In the genomic region with DNA sequence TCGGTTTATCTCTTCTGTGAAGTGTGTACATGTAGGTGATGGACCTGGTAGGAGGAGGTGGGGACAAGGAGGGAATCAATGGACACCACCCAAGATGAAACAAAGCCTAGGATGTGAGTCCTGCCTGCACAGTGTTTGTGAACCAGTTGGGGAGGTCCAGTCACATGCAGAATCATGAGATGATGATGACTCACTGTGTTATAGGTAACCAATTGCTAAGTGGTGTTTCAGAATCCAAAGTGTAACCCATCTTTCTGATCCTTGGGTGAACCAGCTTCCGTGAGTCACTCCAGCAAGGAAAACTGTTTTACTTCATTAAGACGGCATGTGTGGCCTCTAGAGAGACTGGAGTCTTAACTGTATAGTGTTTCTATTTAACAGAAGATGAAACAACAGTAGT, we compare ENCODE assay signal across 14 cellular contexts. TPM values are rescaled to one million over a fixed set of nuclear protein-coding genes. Genes with fewer than 3 reads are reported as not detected.
DNase-seq lines count a peak whose midpoint lies in the region; ATAC-seq and TF ChIP-seq lines count a peak whose summit lies in the region.
"Had no signal": no experiment of that assay in that cellular context is flagged by ENCODE, and none has a peak within 500 bp of the region (broad histone marks: within the 10 kb centered on the region; RNA-seq: fewer than 3 reads in every experiment).

No MANE protein-coding gene starts in this region.

- no peaks in the 10 kb centered on the region for H3K27me3 ChIP-seq in BE2C

- TF ChIP-seq CTCF in BE2C (IDR thresholded peaks at IDR 0.05; ENCODE audit: low read depth, low read length): no peak

- ATAC-seq in HG03175 (IDR thresholded peaks at IDR 0.05; ENCODE audit: unreplicated experiment): peak; percentile 38

- H3K36me3 ChIP-seq in BE2C: no peaks in the 10 kb centered on the region

- H3K9me3 ChIP-seq in BE2C: no peaks in the 10 kb centered on the region

- no peaks in the 10 kb centered on the region for H3K4me1 ChIP-seq in BE2C

- H3K4me3 ChIP-seq in BE2C (ENCODE audit: low read depth, low read length): no peak overlapping the region

- DNase-seq in EL: peak; percentile 7
- peak; percentile 2 for DNase-seq in amniotic epithelial cell (ENCODE audit: low read depth)
- peak; percentile 87 for DNase-seq in kidney glomerular epithelial cell (lab: John Stamatoyannopoulos, UW)
- DNase-seq in nucleus accumbens (lab: John Stamatoyannopoulos, UW): no peak
- no peak for DNase-seq in BE2C
- DNase-seq in epidermal melanocyte (ENCODE audit: insufficient read length, low spot score): no peak
- DNase-seq in activated naive CD4-positive, alpha-beta T cell treated with anti-CD3 and anti-CD28 coated beads, Interleukin-2, amount 50 U/mL, for 16 hours: no peak
- DNase-seq: activated naive CD8-positive, alpha-beta T cell treated with anti-CD3 and anti-CD28 coated beads for 36 hours; activated T-cell treated with anti-CD3 and anti-CD28 coated beads for 4 hours; caudate nucleus; glutamatergic neuron; kidney; SHP77 had no signal

RNA-seq across cellular contexts. Expression of gene HPF1, which starts 57.9 kb away (rescaled TPM):
- polyA plus RNA-seq in BE2C (2012; ENCODE audit: insufficient read depth, insufficient read length, low read depth): 14.7 TPM

Comparison
In these comparisons a context has a peak if more than half of its experiments do, and no peak if none do; other contexts are left out.
1. DNase-seq: peak in EL (single experiment), amniotic epithelial cell (single experiment) and kidney glomerular epithelial cell (single experiment); none in nucleus accumbens (0 of 56), BE2C (single experiment), epidermal melanocyte (single experiment) and activated naive CD4-positive, alpha-beta T cell treated with anti-CD3 and anti-CD28 coated beads, Interleukin-2, amount 50 U/mL, for 16 hours (single experiment).